In the genomic region with DNA sequence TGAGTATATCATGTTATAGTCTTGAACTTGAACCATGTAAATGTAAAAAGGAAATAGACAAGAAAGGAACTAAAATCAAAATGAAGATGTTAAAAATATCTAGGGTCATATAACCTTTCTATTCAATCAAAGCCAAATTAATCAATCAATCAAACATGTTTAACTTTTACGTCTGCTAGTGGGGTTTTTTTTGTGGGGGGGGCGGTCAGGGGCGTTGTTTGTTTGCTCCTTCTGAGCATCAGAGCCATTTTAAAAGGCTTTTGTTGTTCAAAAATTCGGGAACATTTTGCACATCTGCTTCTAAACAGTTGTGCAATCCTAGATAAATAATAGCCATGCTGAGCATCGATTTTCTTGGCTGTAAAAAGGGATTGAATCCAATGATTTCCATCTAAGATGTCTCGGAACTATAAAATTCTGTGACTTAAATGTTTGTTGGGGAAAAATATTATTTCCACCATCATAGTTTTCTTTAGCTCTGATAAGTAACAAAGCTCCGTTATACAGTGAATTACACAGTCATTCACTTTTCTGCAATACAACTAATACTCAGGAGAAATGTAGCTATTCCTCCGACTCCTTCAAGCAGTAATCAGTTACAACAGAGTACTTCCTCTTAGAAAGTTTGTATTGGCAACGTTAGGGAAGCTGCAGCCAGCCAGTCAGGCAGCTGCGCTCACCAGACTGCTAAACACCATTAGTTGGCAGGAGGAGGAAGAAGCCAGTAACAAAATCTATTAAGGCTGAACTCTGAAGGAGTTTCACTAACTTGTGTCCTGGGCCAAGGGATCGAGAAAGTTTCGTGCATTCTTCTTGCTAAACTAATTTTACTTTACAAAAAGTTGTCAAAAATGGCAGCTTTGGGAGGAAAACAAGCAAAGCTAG, we compare ENCODE assay signal across 8 cellular contexts. TPM values are rescaled to one million over a fixed set of nuclear protein-coding genes. Genes with fewer than 3 reads are reported as not detected.
DNase-seq lines count a peak whose midpoint lies in the region; ATAC-seq lines count a peak whose summit lies in the region.

No MANE protein-coding gene starts in this region.

- peaks cover 0 to 3% (median 0%) of the 10 kb centered on the region in 5 donors for H3K27me3 Mint-ChIP-seq in naive thymus-derived CD8-positive, alpha-beta T cell
- peaks cover 23% of the 10 kb centered on the region for H3K27me3 Mint-ChIP-seq in activated CD4-positive, alpha-beta memory T cell treated with anti-CD3 and anti-CD28 coated beads, Interleukin-2, amount 10 ng/mL, durations not matched to agents 7 days and 5 days

- POLR2A ChIA-PET in naive thymus-derived CD8-positive, alpha-beta T cell (lab: Charles Lee): no interaction called here
- POLR2A ChIA-PET in activated CD4-positive, alpha-beta memory T cell treated with anti-CD3 and anti-CD28 coated beads, Interleukin-2, amount 10 ng/mL, durations not matched to agents 7 days and 5 days (lab: Charles Lee): no interaction called here

- peak overlapping the region; percentile 88 to 99 (median 92) for H3K4me3 Mint-ChIP-seq in naive thymus-derived CD8-positive, alpha-beta T cell
- H3K4me3 Mint-ChIP-seq in activated CD4-positive, alpha-beta memory T cell treated with anti-CD3 and anti-CD28 coated beads, Interleukin-2, amount 10 ng/mL, durations not matched to agents 7 days and 5 days: no peak overlapping the region

- peak overlapping the region; percentile 1 to 97 (median 89) for H3K27ac Mint-ChIP-seq in naive thymus-derived CD8-positive, alpha-beta T cell
- H3K27ac Mint-ChIP-seq in activated CD4-positive, alpha-beta memory T cell treated with anti-CD3 and anti-CD28 coated beads, Interleukin-2, amount 10 ng/mL, durations not matched to agents 7 days and 5 days: no peak overlapping the region

- H3K4me1 Mint-ChIP-seq in naive thymus-derived CD8-positive, alpha-beta T cell: peaks cover 15 to 40% (median 33%) of the 10 kb centered on the region in 4 donors
- peaks cover 15% of the 10 kb centered on the region for H3K4me1 Mint-ChIP-seq in activated CD4-positive, alpha-beta memory T cell treated with anti-CD3 and anti-CD28 coated beads, Interleukin-2, amount 10 ng/mL, durations not matched to agents 7 days and 5 days

- DNase-seq in DMS153 (lab: John Stamatoyannopoulos, UW): peak; percentile 74
- DNase-seq in OCI-M1 (lab: John Stamatoyannopoulos, UW): peak; percentile 22
- peak in 1 of 10 donors; percentile 1 for DNase-seq in naive thymus-derived CD8-positive, alpha-beta T cell
- no peak for DNase-seq in activated CD4-positive, alpha-beta T cell treated with anti-CD3 and anti-CD28 coated beads, Interleukin-2, amount 50 U/mL, for 1 hour
- DNase-seq in NCI-H524 treated with DMSO at 0.1 percent for 48 hours (lab: John Stamatoyannopoulos, UW): no peak
- no peak for DNase-seq in activated CD4-positive, alpha-beta memory T cell treated with anti-CD3 and anti-CD28 coated beads, Interleukin-2, amount 10 ng/mL, durations not matched to agents 7 days and 5 days

- H3K9me3 Mint-ChIP-seq in naive thymus-derived CD8-positive, alpha-beta T cell: peaks cover 0 to 2% (median 0%) of the 10 kb centered on the region in 9 donors
- no peaks in the 10 kb centered on the region for H3K9me3 Mint-ChIP-seq in activated CD4-positive, alpha-beta memory T cell treated with anti-CD3 and anti-CD28 coated beads, Interleukin-2, amount 10 ng/mL, durations not matched to agents 7 days and 5 days

- ATAC-seq in esophagus mucosa: peak; percentile 48
- ATAC-seq in naive thymus-derived CD8-positive, alpha-beta T cell: no peak
- no peak for ATAC-seq in GM18498 (IDR thresholded peaks at IDR 0.05; ENCODE audit: unreplicated experiment)

- no peaks in the 10 kb centered on the region for H3K36me3 Mint-ChIP-seq in naive thymus-derived CD8-positive, alpha-beta T cell
- H3K36me3 Mint-ChIP-seq in activated CD4-positive, alpha-beta memory T cell treated with anti-CD3 and anti-CD28 coated beads, Interleukin-2, amount 10 ng/mL, durations not matched to agents 7 days and 5 days (ENCODE audit: low read depth): no peaks in the 10 kb centered on the region

- CTCF ChIA-PET in activated CD4-positive, alpha-beta memory T cell treated with anti-CD3 and anti-CD28 coated beads, Interleukin-2, amount 10 ng/mL, durations not matched to agents 7 days and 5 days (lab: Charles Lee): no interaction called here

RNA-seq across cellular contexts. Expression of a gene that starts 2.1 kb away (rescaled TPM):
- total RNA-seq in esophagus mucosa: 5.5 TPM
- total RNA-seq in naive thymus-derived CD8-positive, alpha-beta T cell: 1 to 10 TPM; 5.4 to 8.3 TPM
- 1 to 10 TPM in 2 of 3 donors, under 1 TPM in 1; 0.95 to 3.0 (median 2.0) TPM for polyA plus RNA-seq in naive thymus-derived CD8-positive, alpha-beta T cell
- total RNA-seq in activated CD4-positive, alpha-beta memory T cell treated with anti-CD3 and anti-CD28 coated beads, Interleukin-2, amount 10 ng/mL, durations not matched to agents 7 days and 5 days: under 1 TPM; 0.40 to 0.55 TPM

Comparison
In these comparisons a context has a peak if more than half of its experiments do, and no peak if none do; other contexts are left out.
1. DNase-seq: peak in DMS153 (single experiment) and OCI-M1 (single experiment); none in activated CD4-positive, alpha-beta T cell treated with anti-CD3 and anti-CD28 coated beads, Interleukin-2, amount 50 U/mL, for 1 hour (single experiment), NCI-H524 treated with DMSO at 0.1 percent for 48 hours (single experiment) and activated CD4-positive, alpha-beta memory T cell treated with anti-CD3 and anti-CD28 coated beads, Interleukin-2, amount 10 ng/mL, durations not matched to agents 7 days and 5 days (single experiment).